14 cellular contexts compared by ENCODE assay signal in genomic region chr10:77973276-77973675, GRCh38.
"Had no signal": no experiment of that assay in that cellular context is flagged by ENCODE, and none has a peak within 500 bp of the region (broad histone marks: within the 10 kb centered on the region; RNA-seq: fewer than 3 reads in every experiment).

No MANE protein-coding gene starts in this region.

- H3K4me3 ChIP-seq: right lobe of liver had no signal

- H3K27ac Mint-ChIP-seq: activated CD4-positive, alpha-beta memory T cell treated with anti-CD3 and anti-CD28 coated beads for 36 hours; stimulated activated naive CD8-positive, alpha-beta T cell treated with anti-CD3 and anti-CD28 coated beads, Interleukin-15, Interleukin-2, amounts not matched to agents 100 ng/mL and 50 ng/mL, for 24 hours had no signal

- H2AFZ ChIP-seq: parathyroid adenoma had no signal

- H3K4me3 Mint-ChIP-seq: activated CD4-positive, alpha-beta memory T cell treated with anti-CD3 and anti-CD28 coated beads for 36 hours; activated naive CD8-positive, alpha-beta T cell treated with anti-CD3 and anti-CD28 coated beads, Interleukin-2, amount 10 ng/mL, durations not matched to agents 7 days and 5 days; activated T-cell treated with anti-CD3 and anti-CD28 coated beads, Interleukin-2, amount 50 U/mL, for 72 hours; stimulated activated naive CD8-positive, alpha-beta T cell treated with anti-CD3 and anti-CD28 coated beads, Interleukin-15, Interleukin-2, amounts not matched to agents 100 ng/mL and 50 ng/mL, for 24 hours had no signal

- H3K9me3 Mint-ChIP-seq: activated CD4-positive, alpha-beta memory T cell treated with anti-CD3 and anti-CD28 coated beads for 36 hours; activated naive CD8-positive, alpha-beta T cell treated with anti-CD3 and anti-CD28 coated beads, Interleukin-2, amount 10 ng/mL, durations not matched to agents 7 days and 5 days; activated T-cell treated with anti-CD3 and anti-CD28 coated beads, Interleukin-2, amount 50 U/mL, for 72 hours; stimulated activated naive CD8-positive, alpha-beta T cell treated with anti-CD3 and anti-CD28 coated beads, Interleukin-15, Interleukin-2, amounts not matched to agents 100 ng/mL and 50 ng/mL, for 24 hours had no signal

- H3K9me3 ChIP-seq: right lobe of liver had no signal

- H3K27me3 Mint-ChIP-seq: activated CD4-positive, alpha-beta memory T cell treated with anti-CD3 and anti-CD28 coated beads for 36 hours; activated naive CD8-positive, alpha-beta T cell treated with anti-CD3 and anti-CD28 coated beads, Interleukin-2, amount 10 ng/mL, durations not matched to agents 7 days and 5 days; stimulated activated naive CD8-positive, alpha-beta T cell treated with anti-CD3 and anti-CD28 coated beads, Interleukin-15, Interleukin-2, amounts not matched to agents 100 ng/mL and 50 ng/mL, for 24 hours had no signal

- DNase-seq: activated CD4-positive, alpha-beta memory T cell treated with anti-CD3 and anti-CD28 coated beads for 36 hours; activated gamma-delta T cell treated with Interleukin-2 at 50 U/mL for 16 hours; activated naive CD8-positive, alpha-beta T cell treated with anti-CD3 and anti-CD28 coated beads, Interleukin-2, amount 10 ng/mL, durations not matched to agents 7 days and 5 days; activated T-cell treated with anti-CD3 and anti-CD28 coated beads, Interleukin-2, amount 50 U/mL, for 72 hours; aorta; foreskin keratinocyte; kidney; left ventricle myocardium superior; mesendoderm; right lobe of liver; stimulated activated CD4-positive, alpha-beta T cell treated with anti-CD3 and anti-CD28 coated beads, Interleukin-12 subunit alpha, Interleukin-12 subunit beta, amount 100 ng/mL, for 4 hours; T-helper 9 cell had no signal

- H3K27ac ChIP-seq: foreskin keratinocyte, right lobe of liver had no signal

- H3K79me2 ChIP-seq: parathyroid adenoma had no signal

- H3K27me3 ChIP-seq: foreskin keratinocyte, right lobe of liver had no signal

- ATAC-seq: activated T-cell treated with anti-CD3 and anti-CD28 coated beads, Interleukin-2, amount 50 U/mL, for 72 hours; foreskin keratinocyte; left ventricle myocardium superior; right lobe of liver had no signal
